In genomic region chr1:203308205-203309114, GRCh38 we compare ENCODE assay signal across 9 cellular contexts. TPM values are rescaled to one million over a fixed set of nuclear protein-coding genes. Genes with fewer than 3 reads are reported as not detected.
DNase-seq lines count a peak whose midpoint lies in the region; ATAC-seq, FAIRE-seq and TF ChIP-seq lines count a peak whose summit lies in the region.
"Had no signal": no experiment of that assay in that cellular context is flagged by ENCODE, and none has a peak within 500 bp of the region (broad histone marks: within the 10 kb centered on the region; RNA-seq: fewer than 3 reads in every experiment).

No MANE protein-coding gene starts in this region.

- H3K4me3 Mint-ChIP-seq in activated T-helper 17 cell treated with anti-CD3 and anti-CD28 coated beads, Interleukin-2, amount 50 U/mL, for 72 hours, result peak overlapping the region; percentile 99

- peak overlapping the region; percentile 39 to 74 for H3K4me3 ChIP-seq in kidney (ENCODE audit: low read length in 2 of 2)

- DNase-seq in activated CD4-positive, alpha-beta T cell treated with anti-CD3 and anti-CD28 coated beads for 1 hour, result peak; percentile 39
- DNase-seq in activated CD4-positive, alpha-beta T cell treated with anti-CD3 and anti-CD28 coated beads, Interleukin-2, amount 50 U/mL, for 48 hours, result no peak
- no peak for DNase-seq in kidney
- peak in 7 of 49 donors; percentile 10 to 44 (median 28) for DNase-seq in substantia nigra (lab: John Stamatoyannopoulos, UW)
- DNase-seq in NCI-H526 treated with DMSO at 0.1 percent for 48 hours (lab: John Stamatoyannopoulos, UW), result no peak
- DNase-seq in NCI-H774 (lab: John Stamatoyannopoulos, UW), result no peak

- peak overlapping the region; percentile 94 for H3K27ac Mint-ChIP-seq in activated T-helper 17 cell treated with anti-CD3 and anti-CD28 coated beads, Interleukin-2, amount 50 U/mL, for 72 hours

- TF ChIP-seq CTCF in kidney (IDR thresholded peaks at IDR 0.05; ENCODE audit: borderline replicate concordance, extremely low read depth, insufficient read depth), result no peak

- peaks cover 4 to 23% of the 10 kb centered on the region in 2 donors for H3K36me3 ChIP-seq in kidney (ENCODE audit: control insufficient read depth in 1 of 2, insufficient read depth in 2 of 2, low read length in 2 of 2)

- no peak for ATAC-seq in activated T-helper 17 cell treated with anti-CD3 and anti-CD28 coated beads, Interleukin-2, amount 50 U/mL, for 72 hours (replicated peaks)
- ATAC-seq in GM21576 (IDR thresholded peaks at IDR 0.05; ENCODE audit: unreplicated experiment), result no peak

- H3K4me1 ChIP-seq in kidney (ENCODE audit: control insufficient read depth in 1 of 2, insufficient read depth in 1 of 2, low read depth in 1 of 2, low read length in 2 of 2), result peaks cover 7 to 22% of the 10 kb centered on the region in 2 donors

- H3K9ac ChIP-seq in kidney (ENCODE audit: low read length in 2 of 2), result peak overlapping the region; percentile 64 to 72

- no peaks in the 10 kb centered on the region for H3K9me3 ChIP-seq in kidney (ENCODE audit: control insufficient read depth in 1 of 2, low read length in 2 of 2)

- peak overlapping the region; percentile 64 to 76 for H3K27ac ChIP-seq in kidney (ENCODE audit: low read depth in 2 of 2, low read length in 2 of 2)
- peak overlapping the region; percentile 97 for H3K27ac ChIP-seq in substantia nigra (ENCODE audit: low read depth, low read length, poor library complexity, severe bottlenecking)

- H3K36me3 Mint-ChIP-seq in activated T-helper 17 cell treated with anti-CD3 and anti-CD28 coated beads, Interleukin-2, amount 50 U/mL, for 72 hours (ENCODE audit: low read depth), result peaks cover 81% of the 10 kb centered on the region

- no peak for FAIRE-seq in kidney (lab: Jason Lieb, UNC)

- H3K27me3 Mint-ChIP-seq in activated T-helper 17 cell treated with anti-CD3 and anti-CD28 coated beads, Interleukin-2, amount 50 U/mL, for 72 hours, result no peaks in the 10 kb centered on the region

- intact Hi-C loops in kidney (cut with DNase I), result no loop called here

- H3K4me1 Mint-ChIP-seq in activated T-helper 17 cell treated with anti-CD3 and anti-CD28 coated beads, Interleukin-2, amount 50 U/mL, for 72 hours, result peaks cover 25% of the 10 kb centered on the region

- H3K9me3 Mint-ChIP-seq in activated T-helper 17 cell treated with anti-CD3 and anti-CD28 coated beads, Interleukin-2, amount 50 U/mL, for 72 hours, result no peaks in the 10 kb centered on the region

RNA-seq across cellular contexts. Expression of gene BTG2, which starts 3.1 kb away (rescaled TPM):
- total RNA-seq in activated T-helper 17 cell treated with anti-CD3 and anti-CD28 coated beads, Interleukin-2, amount 50 U/mL, for 72 hours, result 100 to 1,000 TPM in 1 of 2 donors, 10 to 100 TPM in 1; 91.3 to 340 TPM
- total RNA-seq in kidney, result 59.9 TPM
- 156 TPM for polyA plus RNA-seq in kidney (ENCODE audit: insufficient read depth, low read depth, low replicate concordance)

RNA-seq across cellular contexts. Expression of gene FMOD, which starts 42.5 kb away (rescaled TPM):
- total RNA-seq in activated T-helper 17 cell treated with anti-CD3 and anti-CD28 coated beads, Interleukin-2, amount 50 U/mL, for 72 hours, result under 1 TPM in 1 of 2 donors, not detected in 1; 0.26 TPM
- total RNA-seq in kidney, result 22.3 TPM
- 7.0 TPM for polyA plus RNA-seq in kidney (ENCODE audit: insufficient read depth, low read depth, low replicate concordance)
- total RNA-seq: T-helper 2 cell treated with Interferon-gamma antibody and Interleukin-4, amounts not matched to agents 100 ng/mL and 5 ng/mL, for 36 hours had no signal

Comparison
In these comparisons a context has a peak if more than half of its experiments do, and no peak if none do; other contexts are left out.
1. RNA of gene FMOD, which starts 42.5 kb away (total RNA-seq): 22.3 TPM in kidney (single experiment); 0.26 TPM in activated T-helper 17 cell treated with anti-CD3 and anti-CD28 coated beads, Interleukin-2, amount 50 U/mL, for 72 hours; every median in the first group is over 10 times any median in the second.